In the genomic region with DNA sequence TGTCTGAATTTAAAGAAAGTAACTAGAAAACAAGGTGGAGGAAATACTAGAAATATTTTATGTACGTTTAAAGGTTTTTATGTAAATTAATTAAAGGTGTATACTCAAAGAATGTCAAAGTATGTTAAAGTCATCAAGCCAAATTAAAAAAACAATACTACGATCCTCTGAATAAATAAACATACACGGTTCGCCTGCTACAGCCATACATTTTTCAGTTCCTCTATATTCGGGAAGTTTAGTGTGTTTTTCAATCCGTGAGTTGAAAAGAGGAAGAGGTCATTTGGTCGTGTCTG, we compare ENCODE assay signal across 1 cellular context.
TF ChIP-seq lines count a peak whose summit lies in the region.

No MANE protein-coding gene starts in this region.

TF ChIP-seq in K562, 482 proteins besides CTCF, POLR2A, EP300 and RAD21:
- TF ChIP-seq ZNF79 (CRISPR knock-in tag; IDR thresholded peaks at IDR 0.05; ENCODE audit: low read depth) (no peak), BRD4 (IDR thresholded peaks at IDR 0.05) (no peak), SPI1 (IDR thresholded peaks at IDR 0.05; ENCODE audit: borderline replicate concordance, low read depth, low read length) (peak; percentile 98)
- TF ChIP-seq, protein P1, sequence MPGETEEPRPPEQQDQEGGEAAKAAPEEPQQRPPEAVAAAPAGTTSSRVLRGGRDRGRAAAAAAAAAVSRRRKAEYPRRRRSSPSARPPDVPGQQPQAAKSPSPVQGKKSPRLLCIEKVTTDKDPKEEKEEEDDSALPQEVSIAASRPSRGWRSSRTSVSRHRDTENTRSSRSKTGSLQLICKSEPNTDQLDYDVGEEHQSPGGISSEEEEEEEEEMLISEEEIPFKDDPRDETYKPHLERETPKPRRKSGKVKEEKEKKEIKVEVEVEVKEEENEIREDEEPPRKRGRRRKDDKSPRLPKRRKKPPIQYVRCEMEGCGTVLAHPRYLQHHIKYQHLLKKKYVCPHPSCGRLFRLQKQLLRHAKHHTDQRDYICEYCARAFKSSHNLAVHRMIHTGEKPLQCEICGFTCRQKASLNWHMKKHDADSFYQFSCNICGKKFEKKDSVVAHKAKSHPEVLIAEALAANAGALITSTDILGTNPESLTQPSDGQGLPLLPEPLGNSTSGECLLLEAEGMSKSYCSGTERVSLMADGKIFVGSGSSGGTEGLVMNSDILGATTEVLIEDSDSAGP (CRISPR knock-in tag; IDR thresholded peaks at IDR 0.05), result peak; percentile 70
- TF ChIP-seq, protein P2, sequence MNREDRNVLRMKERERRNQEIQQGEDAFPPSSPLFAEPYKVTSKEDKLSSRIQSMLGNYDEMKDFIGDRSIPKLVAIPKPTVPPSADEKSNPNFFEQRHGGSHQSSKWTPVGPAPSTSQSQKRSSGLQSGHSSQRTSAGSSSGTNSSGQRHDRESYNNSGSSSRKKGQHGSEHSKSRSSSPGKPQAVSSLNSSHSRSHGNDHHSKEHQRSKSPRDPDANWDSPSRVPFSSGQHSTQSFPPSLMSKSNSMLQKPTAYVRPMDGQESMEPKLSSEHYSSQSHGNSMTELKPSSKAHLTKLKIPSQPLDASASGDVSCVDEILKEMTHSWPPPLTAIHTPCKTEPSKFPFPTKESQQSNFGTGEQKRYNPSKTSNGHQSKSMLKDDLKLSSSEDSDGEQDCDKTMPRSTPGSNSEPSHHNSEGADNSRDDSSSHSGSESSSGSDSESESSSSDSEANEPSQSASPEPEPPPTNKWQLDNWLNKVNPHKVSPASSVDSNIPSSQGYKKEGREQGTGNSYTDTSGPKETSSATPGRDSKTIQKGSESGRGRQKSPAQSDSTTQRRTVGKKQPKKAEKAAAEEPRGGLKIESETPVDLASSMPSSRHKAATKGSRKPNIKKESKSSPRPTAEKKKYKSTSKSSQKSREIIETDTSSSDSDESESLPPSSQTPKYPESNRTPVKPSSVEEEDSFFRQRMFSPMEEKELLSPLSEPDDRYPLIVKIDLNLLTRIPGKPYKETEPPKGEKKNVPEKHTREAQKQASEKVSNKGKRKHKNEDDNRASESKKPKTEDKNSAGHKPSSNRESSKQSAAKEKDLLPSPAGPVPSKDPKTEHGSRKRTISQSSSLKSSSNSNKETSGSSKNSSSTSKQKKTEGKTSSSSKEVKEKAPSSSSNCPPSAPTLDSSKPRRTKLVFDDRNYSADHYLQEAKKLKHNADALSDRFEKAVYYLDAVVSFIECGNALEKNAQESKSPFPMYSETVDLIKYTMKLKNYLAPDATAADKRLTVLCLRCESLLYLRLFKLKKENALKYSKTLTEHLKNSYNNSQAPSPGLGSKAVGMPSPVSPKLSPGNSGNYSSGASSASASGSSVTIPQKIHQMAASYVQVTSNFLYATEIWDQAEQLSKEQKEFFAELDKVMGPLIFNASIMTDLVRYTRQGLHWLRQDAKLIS (CRISPR knock-in tag; IDR thresholded peaks at IDR 0.05), result 0 out of 2 replicates have a peak, but pooled peaks have one; percentile 52
TF ChIP-seq in K562: peak in this region for 3.
